8 cellular contexts compared by ENCODE assay signal in the genomic region with DNA sequence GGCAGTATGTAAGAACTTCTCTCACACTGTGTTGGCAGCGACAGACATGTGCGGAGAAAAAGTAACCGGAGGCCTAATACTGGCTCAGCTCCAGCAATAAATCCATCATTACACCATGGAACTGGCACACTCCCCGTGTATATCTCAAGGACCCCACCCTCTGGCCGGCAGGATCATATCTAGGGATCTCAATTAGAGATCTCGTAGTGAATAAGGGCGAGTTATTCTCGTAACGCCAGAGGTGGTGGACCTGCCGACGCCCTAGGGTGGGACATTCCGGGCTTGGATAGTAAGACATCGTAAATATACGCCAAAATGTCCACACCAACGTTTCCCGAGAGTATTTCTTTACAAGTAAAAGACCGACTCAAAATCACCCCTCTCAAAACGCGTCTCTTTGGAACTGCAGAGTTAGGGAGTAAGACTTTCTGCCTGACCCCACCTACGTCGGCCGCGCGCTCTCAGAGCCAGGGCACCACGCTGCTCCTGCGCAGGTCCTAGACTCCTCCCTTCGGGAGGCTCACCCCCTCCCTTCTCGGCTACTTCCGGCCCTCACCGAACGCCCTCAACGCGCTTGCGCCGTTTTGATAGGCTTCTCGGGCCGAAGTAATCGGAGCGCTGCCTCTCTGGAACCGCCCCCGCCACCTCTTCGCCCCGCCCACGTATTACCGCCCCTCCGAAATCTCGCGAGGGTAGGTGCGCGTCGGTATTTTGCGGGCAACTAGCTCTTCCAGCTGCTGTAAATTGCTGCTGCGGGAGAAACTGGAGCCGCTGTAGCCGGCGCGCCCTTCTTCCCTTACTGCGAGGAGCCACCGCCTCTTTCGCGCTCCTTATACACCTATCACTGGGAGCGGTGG. TPM values are rescaled to one million over a fixed set of nuclear protein-coding genes. Genes with fewer than 3 reads are reported as not detected.
A peak's percentile ranks its signal among the peaks of the same experiment; 100 is the strongest.
DNase-seq lines count a peak whose midpoint lies in the region; ATAC-seq, FAIRE-seq and TF ChIP-seq lines count a peak whose summit lies in the region.

TSS of gene WDR44 (plus strand) at position 706 of the 857 bp plus-strand sequence. CDS start 398 bp downstream, outside the sequence.

- peak within 1 kb of the TSS; percentile 74 for H3K4me3 ChIP-seq in psoas muscle

- no peak for TF ChIP-seq CTCF in psoas muscle (IDR thresholded peaks at IDR 0.05)

- H3K9me3 ChIP-seq in psoas muscle: no peaks in the 10 kb centered on the region

- ATAC-seq in GM18499 (IDR thresholded peaks at IDR 0.05; ENCODE audit: insufficient read depth, unreplicated experiment) (peak; percentile 70), HG02943 (IDR thresholded peaks at IDR 0.05; ENCODE audit: low read depth, unreplicated experiment) (peak; percentile 89), left ventricle myocardium superior (peak; percentile 98), psoas muscle (peak; percentile 95 to 98 (median 96))

- H3K36me3 ChIP-seq in psoas muscle (ENCODE audit: insufficient read depth in 1 of 2, low read depth in 1 of 2): no peaks in the 10 kb centered on the region

- H3K27me3 ChIP-seq in psoas muscle (ENCODE audit: insufficient read depth in 3 of 3, low read length in 2 of 3): no peaks in the 10 kb centered on the region

- FAIRE-seq in urothelium cell line (lab: Jason Lieb, UNC): no peak

- peaks cover 5% of the 10 kb centered on the region for H3K4me1 ChIP-seq in psoas muscle

- intact Hi-C loops in T-helper 2 cell treated with Interferon-gamma antibody and Interleukin-4, amounts not matched to agents 100 ng/mL and 5 ng/mL, for 36 hours (cut with micrococcal nuclease): loop anchor here (1.0 to 10.0 kb wide), 4 partner anchors 150 to 1902 kb away; partner anchors contain the start of genes DOCK11 and PGRMC1
- intact Hi-C loops in left ventricle myocardium superior (cut with micrococcal nuclease): no loop called here
- intact Hi-C loops in psoas muscle (cut with DNase I): loop anchor here in 1 of 2 donors (5.0 kb wide), 1 partner anchor 382 kb away; the partner anchor contains the start of gene IL13RA1

- WGBS in psoas muscle, 3 donors: 0 to 33% (median 0%) methylated on average over 51 to 62 of the region's 62 CpGs

- peak; percentile 70 for DNase-seq in NCI-H187 treated with DMSO at 0.1 percent for 48 hours (lab: John Stamatoyannopoulos, UW)
- DNase-seq in anterior cingulate cortex (lab: John Stamatoyannopoulos, UW): peak; percentile 31 to 94 (median 86)
- peak; percentile 95 for DNase-seq in left ventricle myocardium superior
- peak; percentile 92 to 97 for DNase-seq in psoas muscle
- peak; percentile 84 for DNase-seq in urothelium cell line (ENCODE audit: low spot score)

- H3K27ac ChIP-seq in psoas muscle: peak within 1 kb of the TSS; percentile 88

RNA-seq across cellular contexts. Expression of gene WDR44, which starts in this region (rescaled TPM):
- 15.5 and 17.3 TPM in 2 replicates for total RNA-seq in T-helper 2 cell treated with Interferon-gamma antibody and Interleukin-4, amounts not matched to agents 100 ng/mL and 5 ng/mL, for 36 hours
- total RNA-seq in left ventricle myocardium superior (10.8 TPM), psoas muscle (10 to 100 TPM in 3 of 4 donors, 1 to 10 TPM in 1; 8.1 to 13.1 (median 12.1) TPM)
- 1 to 10 TPM; 4.4 to 9.6 (median 5.1) TPM for polyA plus RNA-seq in psoas muscle

Comparison
In these comparisons a context has a peak if more than half of its experiments do, and no peak if none do; other contexts are left out.
1. Peak in every context shown above with its lines: DNase-seq, ATAC-seq, H3K4me3 ChIP-seq and H3K27ac ChIP-seq.